In the genomic region with DNA sequence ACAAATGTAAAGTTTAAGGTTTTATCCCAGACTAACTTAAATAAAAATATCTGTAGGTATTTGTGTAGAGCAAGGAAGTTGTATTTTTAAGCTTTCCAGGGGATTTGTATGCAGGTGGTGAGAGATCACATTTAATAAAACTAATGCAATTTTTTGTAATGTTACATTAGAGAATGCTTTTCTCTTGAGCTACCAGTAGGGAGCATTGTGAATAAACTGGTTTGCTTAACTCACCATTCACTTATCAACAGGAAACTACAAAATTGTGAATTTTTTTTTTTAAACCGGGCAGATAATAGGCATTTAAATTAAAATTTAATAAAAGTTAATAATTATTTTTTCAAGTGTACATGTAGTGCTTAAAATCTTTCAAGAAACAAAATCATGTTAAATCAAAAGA, we compare ENCODE assay signal across 1 cellular context.
TF ChIP-seq lines count a peak whose summit lies in the region.

No MANE protein-coding gene starts in this region.

TF ChIP-seq in GM23338, 12 proteins besides CTCF, POLR2A, EP300 and RAD21 (continued from another document):
- TF ChIP-seq, protein P1, sequence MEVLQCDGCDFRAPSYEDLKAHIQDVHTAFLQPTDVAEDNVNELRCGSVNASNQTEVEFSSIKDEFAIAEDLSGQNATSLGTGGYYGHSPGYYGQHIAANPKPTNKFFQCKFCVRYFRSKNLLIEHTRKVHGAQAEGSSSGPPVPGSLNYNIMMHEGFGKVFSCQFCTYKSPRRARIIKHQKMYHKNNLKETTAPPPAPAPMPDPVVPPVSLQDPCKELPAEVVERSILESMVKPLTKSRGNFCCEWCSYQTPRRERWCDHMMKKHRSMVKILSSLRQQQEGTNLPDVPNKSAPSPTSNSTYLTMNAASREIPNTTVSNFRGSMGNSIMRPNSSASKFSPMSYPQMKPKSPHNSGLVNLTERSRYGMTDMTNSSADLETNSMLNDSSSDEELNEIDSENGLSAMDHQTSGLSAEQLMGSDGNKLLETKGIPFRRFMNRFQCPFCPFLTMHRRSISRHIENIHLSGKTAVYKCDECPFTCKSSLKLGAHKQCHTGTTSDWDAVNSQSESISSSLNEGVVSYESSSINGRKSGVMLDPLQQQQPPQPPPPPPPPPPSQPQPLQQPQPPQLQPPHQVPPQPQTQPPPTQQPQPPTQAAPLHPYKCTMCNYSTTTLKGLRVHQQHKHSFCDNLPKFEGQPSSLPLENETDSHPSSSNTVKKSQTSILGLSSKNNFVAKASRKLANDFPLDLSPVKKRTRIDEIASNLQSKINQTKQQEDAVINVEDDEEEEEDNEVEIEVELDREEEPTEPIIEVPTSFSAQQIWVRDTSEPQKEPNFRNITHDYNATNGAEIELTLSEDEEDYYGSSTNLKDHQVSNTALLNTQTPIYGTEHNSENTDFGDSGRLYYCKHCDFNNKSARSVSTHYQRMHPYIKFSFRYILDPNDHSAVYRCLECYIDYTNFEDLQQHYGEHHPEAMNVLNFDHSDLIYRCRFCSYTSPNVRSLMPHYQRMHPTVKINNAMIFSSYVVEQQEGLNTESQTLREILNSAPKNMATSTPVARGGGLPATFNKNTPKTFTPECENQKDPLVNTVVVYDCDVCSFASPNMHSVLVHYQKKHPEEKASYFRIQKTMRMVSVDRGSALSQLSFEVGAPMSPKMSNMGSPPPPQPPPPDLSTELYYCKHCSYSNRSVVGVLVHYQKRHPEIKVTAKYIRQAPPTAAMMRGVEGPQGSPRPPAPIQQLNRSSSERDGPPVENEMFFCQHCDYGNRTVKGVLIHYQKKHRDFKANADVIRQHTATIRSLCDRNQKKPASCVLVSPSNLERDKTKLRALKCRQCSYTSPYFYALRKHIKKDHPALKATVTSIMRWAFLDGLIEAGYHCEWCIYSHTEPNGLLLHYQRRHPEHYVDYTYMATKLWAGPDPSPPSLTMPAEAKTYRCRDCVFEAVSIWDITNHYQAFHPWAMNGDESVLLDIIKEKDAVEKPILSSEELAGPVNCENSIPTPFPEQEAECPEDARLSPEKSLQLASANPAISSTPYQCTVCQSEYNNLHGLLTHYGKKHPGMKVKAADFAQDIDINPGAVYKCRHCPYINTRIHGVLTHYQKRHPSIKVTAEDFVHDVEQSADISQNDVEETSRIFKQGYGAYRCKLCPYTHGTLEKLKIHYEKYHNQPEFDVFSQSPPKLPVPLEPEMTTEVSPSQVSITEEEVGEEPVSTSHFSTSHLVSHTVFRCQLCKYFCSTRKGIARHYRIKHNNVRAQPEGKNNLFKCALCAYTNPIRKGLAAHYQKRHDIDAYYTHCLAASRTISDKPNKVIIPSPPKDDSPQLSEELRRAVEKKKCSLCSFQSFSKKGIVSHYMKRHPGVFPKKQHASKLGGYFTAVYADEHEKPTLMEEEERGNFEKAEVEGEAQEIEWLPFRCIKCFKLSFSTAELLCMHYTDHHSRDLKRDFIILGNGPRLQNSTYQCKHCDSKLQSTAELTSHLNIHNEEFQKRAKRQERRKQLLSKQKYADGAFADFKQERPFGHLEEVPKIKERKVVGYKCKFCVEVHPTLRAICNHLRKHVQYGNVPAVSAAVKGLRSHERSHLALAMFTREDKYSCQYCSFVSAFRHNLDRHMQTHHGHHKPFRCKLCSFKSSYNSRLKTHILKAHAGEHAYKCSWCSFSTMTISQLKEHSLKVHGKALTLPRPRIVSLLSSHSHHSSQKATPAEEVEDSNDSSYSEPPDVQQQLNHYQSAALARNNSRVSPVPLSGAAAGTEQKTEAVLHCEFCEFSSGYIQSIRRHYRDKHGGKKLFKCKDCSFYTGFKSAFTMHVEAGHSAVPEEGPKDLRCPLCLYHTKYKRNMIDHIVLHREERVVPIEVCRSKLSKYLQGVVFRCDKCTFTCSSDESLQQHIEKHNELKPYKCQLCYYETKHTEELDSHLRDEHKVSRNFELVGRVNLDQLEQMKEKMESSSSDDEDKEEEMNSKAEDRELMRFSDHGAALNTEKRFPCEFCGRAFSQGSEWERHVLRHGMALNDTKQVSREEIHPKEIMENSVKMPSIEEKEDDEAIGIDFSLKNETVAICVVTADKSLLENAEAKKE (CRISPR knock-in tag; IDR thresholded peaks at IDR 0.05): no peak
